In genomic region chr16:16150117-16150877, GRCh38 we compare ENCODE assay signal across 1 cellular context.
TF ChIP-seq lines count a peak whose summit lies in the region.

No MANE protein-coding gene starts in this region.

TF ChIP-seq in K562, 482 proteins besides CTCF, POLR2A, EP300 and RAD21 (continued from another document):
- no peak for TF ChIP-seq ZNF146 (CRISPR knock-in tag; IDR thresholded peaks at IDR 0.05; ENCODE audit: unreplicated experiment)
- TF ChIP-seq RBM22 (IDR thresholded peaks at IDR 0.05; ENCODE audit: low read depth, low read length, poor library complexity, severe bottlenecking), result peak; percentile 66
- TF ChIP-seq PCBP2 (IDR thresholded peaks at IDR 0.05; ENCODE audit: low read depth, low read length, poor library complexity, severe bottlenecking), result no peak
- TF ChIP-seq, protein P1, sequence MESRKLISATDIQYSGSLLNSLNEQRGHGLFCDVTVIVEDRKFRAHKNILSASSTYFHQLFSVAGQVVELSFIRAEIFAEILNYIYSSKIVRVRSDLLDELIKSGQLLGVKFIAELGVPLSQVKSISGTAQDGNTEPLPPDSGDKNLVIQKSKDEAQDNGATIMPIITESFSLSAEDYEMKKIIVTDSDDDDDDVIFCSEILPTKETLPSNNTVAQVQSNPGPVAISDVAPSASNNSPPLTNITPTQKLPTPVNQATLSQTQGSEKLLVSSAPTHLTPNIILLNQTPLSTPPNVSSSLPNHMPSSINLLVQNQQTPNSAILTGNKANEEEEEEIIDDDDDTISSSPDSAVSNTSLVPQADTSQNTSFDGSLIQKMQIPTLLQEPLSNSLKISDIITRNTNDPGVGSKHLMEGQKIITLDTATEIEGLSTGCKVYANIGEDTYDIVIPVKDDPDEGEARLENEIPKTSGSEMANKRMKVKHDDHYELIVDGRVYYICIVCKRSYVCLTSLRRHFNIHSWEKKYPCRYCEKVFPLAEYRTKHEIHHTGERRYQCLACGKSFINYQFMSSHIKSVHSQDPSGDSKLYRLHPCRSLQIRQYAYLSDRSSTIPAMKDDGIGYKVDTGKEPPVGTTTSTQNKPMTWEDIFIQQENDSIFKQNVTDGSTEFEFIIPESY (CRISPR knock-in tag; IDR thresholded peaks at IDR 0.05), result no peak
- TF ChIP-seq, protein P2, sequence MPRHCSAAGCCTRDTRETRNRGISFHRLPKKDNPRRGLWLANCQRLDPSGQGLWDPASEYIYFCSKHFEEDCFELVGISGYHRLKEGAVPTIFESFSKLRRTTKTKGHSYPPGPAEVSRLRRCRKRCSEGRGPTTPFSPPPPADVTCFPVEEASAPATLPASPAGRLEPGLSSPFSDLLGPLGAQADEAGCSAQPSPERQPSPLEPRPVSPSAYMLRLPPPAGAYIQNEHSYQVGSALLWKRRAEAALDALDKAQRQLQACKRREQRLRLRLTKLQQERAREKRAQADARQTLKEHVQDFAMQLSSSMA (CRISPR knock-in tag; IDR thresholded peaks at IDR 0.05), result no peak
- no peak for TF ChIP-seq NR1H2 (CRISPR knock-in tag; IDR thresholded peaks at IDR 0.05)
- TF ChIP-seq, protein P3, sequence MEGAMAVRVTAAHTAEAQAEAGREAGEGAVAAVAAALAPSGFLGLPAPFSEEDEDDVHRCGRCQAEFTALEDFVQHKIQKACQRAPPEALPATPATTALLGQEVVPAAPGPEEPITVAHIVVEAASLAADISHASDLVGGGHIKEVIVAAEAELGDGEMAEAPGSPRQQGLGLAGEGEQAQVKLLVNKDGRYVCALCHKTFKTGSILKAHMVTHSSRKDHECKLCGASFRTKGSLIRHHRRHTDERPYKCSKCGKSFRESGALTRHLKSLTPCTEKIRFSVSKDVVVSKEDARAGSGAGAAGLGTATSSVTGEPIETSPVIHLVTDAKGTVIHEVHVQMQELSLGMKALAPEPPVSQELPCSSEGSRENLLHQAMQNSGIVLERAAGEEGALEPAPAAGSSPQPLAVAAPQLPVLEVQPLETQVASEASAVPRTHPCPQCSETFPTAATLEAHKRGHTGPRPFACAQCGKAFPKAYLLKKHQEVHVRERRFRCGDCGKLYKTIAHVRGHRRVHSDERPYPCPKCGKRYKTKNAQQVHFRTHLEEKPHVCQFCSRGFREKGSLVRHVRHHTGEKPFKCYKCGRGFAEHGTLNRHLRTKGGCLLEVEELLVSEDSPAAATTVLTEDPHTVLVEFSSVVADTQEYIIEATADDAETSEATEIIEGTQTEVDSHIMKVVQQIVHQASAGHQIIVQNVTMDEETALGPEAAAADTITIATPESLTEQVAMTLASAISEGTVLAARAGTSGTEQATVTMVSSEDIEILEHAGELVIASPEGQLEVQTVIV (CRISPR knock-in tag; IDR thresholded peaks at IDR 0.05; ENCODE audit: borderline replicate concordance), result no peak
- no peak for TF ChIP-seq GATA2 (CRISPR knock-in tag; IDR thresholded peaks at IDR 0.05)
- TF ChIP-seq IRF9 (tag; IDR thresholded peaks at IDR 0.05), result no peak
- no peak for TF ChIP-seq ZFPM2 (CRISPR knock-in tag; IDR thresholded peaks at IDR 0.05)
- no peak for TF ChIP-seq PTTG1 (tag; IDR thresholded peaks at IDR 0.05; ENCODE audit: low read depth)
